1 cellular context compared by ENCODE assay signal in the genomic region with DNA sequence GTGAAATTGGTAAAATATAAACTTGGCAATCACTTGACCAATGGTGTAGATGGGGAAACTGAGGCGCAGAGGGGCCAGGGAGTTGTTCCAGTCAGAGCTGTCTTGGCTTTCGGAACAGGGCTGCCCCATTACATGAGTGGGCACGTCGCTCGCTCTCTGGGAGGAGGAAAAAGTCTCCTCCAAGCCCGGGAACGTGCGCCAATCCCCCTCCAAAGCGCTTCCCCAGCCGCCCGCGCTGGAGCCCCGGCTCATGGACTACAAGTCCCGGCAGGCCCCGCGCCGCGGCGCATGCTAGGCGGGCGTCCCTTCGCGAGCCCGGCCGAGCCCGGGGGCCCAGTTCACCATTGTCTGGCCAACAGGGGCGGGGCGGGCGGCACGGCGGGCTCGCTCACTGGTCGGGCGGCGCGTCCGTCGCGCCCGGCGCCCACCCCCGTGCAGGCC.
A peak's percentile ranks its signal among the peaks of the same experiment; 100 is the strongest.
TF ChIP-seq lines count a peak whose summit lies in the region.

No MANE protein-coding gene starts in this region.

TF ChIP-seq in K562, 482 proteins besides CTCF, POLR2A, EP300 and RAD21 (continued from another document and continues in another):
- TF ChIP-seq, protein P1, sequence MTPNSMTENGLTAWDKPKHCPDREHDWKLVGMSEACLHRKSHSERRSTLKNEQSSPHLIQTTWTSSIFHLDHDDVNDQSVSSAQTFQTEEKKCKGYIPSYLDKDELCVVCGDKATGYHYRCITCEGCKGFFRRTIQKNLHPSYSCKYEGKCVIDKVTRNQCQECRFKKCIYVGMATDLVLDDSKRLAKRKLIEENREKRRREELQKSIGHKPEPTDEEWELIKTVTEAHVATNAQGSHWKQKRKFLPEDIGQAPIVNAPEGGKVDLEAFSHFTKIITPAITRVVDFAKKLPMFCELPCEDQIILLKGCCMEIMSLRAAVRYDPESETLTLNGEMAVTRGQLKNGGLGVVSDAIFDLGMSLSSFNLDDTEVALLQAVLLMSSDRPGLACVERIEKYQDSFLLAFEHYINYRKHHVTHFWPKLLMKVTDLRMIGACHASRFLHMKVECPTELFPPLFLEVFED (CRISPR knock-in tag; conservative IDR thresholded peaks at IDR 0.05), result no peak
- TF ChIP-seq, protein P2, sequence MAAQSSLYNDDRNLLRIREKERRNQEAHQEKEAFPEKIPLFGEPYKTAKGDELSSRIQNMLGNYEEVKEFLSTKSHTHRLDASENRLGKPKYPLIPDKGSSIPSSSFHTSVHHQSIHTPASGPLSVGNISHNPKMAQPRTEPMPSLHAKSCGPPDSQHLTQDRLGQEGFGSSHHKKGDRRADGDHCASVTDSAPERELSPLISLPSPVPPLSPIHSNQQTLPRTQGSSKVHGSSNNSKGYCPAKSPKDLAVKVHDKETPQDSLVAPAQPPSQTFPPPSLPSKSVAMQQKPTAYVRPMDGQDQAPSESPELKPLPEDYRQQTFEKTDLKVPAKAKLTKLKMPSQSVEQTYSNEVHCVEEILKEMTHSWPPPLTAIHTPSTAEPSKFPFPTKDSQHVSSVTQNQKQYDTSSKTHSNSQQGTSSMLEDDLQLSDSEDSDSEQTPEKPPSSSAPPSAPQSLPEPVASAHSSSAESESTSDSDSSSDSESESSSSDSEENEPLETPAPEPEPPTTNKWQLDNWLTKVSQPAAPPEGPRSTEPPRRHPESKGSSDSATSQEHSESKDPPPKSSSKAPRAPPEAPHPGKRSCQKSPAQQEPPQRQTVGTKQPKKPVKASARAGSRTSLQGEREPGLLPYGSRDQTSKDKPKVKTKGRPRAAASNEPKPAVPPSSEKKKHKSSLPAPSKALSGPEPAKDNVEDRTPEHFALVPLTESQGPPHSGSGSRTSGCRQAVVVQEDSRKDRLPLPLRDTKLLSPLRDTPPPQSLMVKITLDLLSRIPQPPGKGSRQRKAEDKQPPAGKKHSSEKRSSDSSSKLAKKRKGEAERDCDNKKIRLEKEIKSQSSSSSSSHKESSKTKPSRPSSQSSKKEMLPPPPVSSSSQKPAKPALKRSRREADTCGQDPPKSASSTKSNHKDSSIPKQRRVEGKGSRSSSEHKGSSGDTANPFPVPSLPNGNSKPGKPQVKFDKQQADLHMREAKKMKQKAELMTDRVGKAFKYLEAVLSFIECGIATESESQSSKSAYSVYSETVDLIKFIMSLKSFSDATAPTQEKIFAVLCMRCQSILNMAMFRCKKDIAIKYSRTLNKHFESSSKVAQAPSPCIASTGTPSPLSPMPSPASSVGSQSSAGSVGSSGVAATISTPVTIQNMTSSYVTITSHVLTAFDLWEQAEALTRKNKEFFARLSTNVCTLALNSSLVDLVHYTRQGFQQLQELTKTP (IDR thresholded peaks at IDR 0.05; ENCODE audit: low read depth in 1 of 2, partially characterized antibody in 2 of 2), result peak in 1 of 2 experiments; percentile 79
- TF ChIP-seq FUS (optimal IDR thresholded peaks at IDR 0.05; ENCODE audit: low read depth, low read length) (no peak), NCOA4 (IDR thresholded peaks at IDR 0.05; ENCODE audit: partially characterized antibody) (no peak), MAFK (IDR thresholded peaks at IDR 0.05; ENCODE audit: low read length) (no peak), ILK (tag; IDR thresholded peaks at IDR 0.05; ENCODE audit: borderline replicate concordance, low read depth) (no peak), CCNT2 (IDR thresholded peaks at IDR 0.05; ENCODE audit: borderline replicate concordance, extremely low read depth, insufficient read length, low read depth, low read length) (peak; percentile 39), RAD51 (IDR thresholded peaks at IDR 0.05; ENCODE audit: borderline replicate concordance, low read depth) (no peak), PHF21A (IDR thresholded peaks at IDR 0.05; ENCODE audit: borderline replicate concordance, low read depth) (no peak), POLR2G (IDR thresholded peaks at IDR 0.05; ENCODE audit: low read depth, low read length) (peak; percentile 49), HDAC1 (IDR thresholded peaks at IDR 0.05) (no peak), CBFB (CRISPR knock-in tag; IDR thresholded peaks at IDR 0.05) (no peak), NFIC (IDR thresholded peaks at IDR 0.05) (no peak), NCOA2 (IDR thresholded peaks at IDR 0.05; ENCODE audit: partially characterized antibody in 2 of 2) (no peak), FOXA1 (IDR thresholded peaks at IDR 0.05; ENCODE audit: borderline replicate concordance) (no peak), TCF7L2 (IDR thresholded peaks at IDR 0.05; ENCODE audit: low read depth, low read length) (no peak), NR1H2 (CRISPR knock-in tag; IDR thresholded peaks at IDR 0.05) (no peak), PHF8 (IDR thresholded peaks at IDR 0.05; ENCODE audit: borderline replicate concordance, low read length) (no peak), GTF2F1 (IDR thresholded peaks at IDR 0.05; ENCODE audit: low read depth, low read length) (no peak), KLF16 (IDR thresholded peaks at IDR 0.05) (no peak), EP400 (IDR thresholded peaks at IDR 0.05) (no peak), TGIF2 (CRISPR knock-in tag; IDR thresholded peaks at IDR 0.05) (no peak), ZNF124 (CRISPR knock-in tag; IDR thresholded peaks at IDR 0.05) (no peak), ATF1 (CRISPR knock-in tag; IDR thresholded peaks at IDR 0.05) (no peak), ATF1 (tag; IDR thresholded peaks at IDR 0.05) (0 out of 2 replicates have a peak, but pooled peaks have one; percentile 13), BCOR (IDR thresholded peaks at IDR 0.05) (peak; percentile 60), POLR2H (tag; IDR thresholded peaks at IDR 0.05; ENCODE audit: low read depth) (no peak), MTA3 (IDR thresholded peaks at IDR 0.05; ENCODE audit: borderline replicate concordance) (no peak), HIVEP1 (CRISPR knock-in tag; IDR thresholded peaks at IDR 0.05) (no peak)
- TF ChIP-seq, protein P3, sequence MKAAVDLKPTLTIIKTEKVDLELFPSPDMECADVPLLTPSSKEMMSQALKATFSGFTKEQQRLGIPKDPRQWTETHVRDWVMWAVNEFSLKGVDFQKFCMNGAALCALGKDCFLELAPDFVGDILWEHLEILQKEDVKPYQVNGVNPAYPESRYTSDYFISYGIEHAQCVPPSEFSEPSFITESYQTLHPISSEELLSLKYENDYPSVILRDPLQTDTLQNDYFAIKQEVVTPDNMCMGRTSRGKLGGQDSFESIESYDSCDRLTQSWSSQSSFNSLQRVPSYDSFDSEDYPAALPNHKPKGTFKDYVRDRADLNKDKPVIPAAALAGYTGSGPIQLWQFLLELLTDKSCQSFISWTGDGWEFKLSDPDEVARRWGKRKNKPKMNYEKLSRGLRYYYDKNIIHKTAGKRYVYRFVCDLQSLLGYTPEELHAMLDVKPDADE (conservative IDR thresholded peaks at IDR 0.05; ENCODE audit: control insufficient read depth, low read depth, low read length), result peak; percentile 88
- TF ChIP-seq, protein P4, sequence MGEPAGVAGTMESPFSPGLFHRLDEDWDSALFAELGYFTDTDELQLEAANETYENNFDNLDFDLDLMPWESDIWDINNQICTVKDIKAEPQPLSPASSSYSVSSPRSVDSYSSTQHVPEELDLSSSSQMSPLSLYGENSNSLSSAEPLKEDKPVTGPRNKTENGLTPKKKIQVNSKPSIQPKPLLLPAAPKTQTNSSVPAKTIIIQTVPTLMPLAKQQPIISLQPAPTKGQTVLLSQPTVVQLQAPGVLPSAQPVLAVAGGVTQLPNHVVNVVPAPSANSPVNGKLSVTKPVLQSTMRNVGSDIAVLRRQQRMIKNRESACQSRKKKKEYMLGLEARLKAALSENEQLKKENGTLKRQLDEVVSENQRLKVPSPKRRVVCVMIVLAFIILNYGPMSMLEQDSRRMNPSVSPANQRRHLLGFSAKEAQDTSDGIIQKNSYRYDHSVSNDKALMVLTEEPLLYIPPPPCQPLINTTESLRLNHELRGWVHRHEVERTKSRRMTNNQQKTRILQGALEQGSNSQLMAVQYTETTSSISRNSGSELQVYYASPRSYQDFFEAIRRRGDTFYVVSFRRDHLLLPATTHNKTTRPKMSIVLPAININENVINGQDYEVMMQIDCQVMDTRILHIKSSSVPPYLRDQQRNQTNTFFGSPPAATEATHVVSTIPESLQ (CRISPR knock-in tag; IDR thresholded peaks at IDR 0.05), result no peak
- TF ChIP-seq, protein P5, sequence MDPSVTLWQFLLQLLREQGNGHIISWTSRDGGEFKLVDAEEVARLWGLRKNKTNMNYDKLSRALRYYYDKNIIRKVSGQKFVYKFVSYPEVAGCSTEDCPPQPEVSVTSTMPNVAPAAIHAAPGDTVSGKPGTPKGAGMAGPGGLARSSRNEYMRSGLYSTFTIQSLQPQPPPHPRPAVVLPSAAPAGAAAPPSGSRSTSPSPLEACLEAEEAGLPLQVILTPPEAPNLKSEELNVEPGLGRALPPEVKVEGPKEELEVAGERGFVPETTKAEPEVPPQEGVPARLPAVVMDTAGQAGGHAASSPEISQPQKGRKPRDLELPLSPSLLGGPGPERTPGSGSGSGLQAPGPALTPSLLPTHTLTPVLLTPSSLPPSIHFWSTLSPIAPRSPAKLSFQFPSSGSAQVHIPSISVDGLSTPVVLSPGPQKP (CRISPR knock-in tag; IDR thresholded peaks at IDR 0.05), result no peak
- TF ChIP-seq, protein P6, sequence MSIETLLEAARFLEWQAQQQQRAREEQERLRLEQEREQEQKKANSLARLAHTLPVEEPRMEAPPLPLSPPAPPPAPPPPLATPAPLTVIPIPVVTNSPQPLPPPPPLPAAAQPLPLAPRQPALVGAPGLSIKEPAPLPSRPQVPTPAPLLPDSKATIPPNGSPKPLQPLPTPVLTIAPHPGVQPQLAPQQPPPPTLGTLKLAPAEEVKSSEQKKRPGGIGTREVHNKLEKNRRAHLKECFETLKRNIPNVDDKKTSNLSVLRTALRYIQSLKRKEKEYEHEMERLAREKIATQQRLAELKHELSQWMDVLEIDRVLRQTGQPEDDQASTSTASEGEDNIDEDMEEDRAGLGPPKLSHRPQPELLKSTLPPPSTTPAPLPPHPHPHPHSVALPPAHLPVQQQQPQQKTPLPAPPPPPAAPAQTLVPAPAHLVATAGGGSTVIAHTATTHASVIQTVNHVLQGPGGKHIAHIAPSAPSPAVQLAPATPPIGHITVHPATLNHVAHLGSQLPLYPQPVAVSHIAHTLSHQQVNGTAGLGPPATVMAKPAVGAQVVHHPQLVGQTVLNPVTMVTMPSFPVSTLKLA (conservative IDR thresholded peaks at IDR 0.05), result peak in 1 of 2 experiments; percentile 56; a peak in 1 of 4 replicates
- TF ChIP-seq, protein P7, sequence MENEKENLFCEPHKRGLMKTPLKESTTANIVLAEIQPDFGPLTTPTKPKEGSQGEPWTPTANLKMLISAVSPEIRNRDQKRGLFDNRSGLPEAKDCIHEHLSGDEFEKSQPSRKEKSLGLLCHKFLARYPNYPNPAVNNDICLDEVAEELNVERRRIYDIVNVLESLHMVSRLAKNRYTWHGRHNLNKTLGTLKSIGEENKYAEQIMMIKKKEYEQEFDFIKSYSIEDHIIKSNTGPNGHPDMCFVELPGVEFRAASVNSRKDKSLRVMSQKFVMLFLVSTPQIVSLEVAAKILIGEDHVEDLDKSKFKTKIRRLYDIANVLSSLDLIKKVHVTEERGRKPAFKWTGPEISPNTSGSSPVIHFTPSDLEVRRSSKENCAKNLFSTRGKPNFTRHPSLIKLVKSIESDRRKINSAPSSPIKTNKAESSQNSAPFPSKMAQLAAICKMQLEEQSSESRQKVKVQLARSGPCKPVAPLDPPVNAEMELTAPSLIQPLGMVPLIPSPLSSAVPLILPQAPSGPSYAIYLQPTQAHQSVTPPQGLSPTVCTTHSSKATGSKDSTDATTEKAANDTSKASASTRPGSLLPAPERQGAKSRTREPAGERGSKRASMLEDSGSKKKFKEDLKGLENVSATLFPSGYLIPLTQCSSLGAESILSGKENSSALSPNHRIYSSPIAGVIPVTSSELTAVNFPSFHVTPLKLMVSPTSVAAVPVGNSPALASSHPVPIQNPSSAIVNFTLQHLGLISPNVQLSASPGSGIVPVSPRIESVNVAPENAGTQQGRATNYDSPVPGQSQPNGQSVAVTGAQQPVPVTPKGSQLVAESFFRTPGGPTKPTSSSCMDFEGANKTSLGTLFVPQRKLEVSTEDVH (IDR thresholded peaks at IDR 0.05; ENCODE audit: low read depth, partially characterized antibody), result no peak
- TF ChIP-seq, protein P8, sequence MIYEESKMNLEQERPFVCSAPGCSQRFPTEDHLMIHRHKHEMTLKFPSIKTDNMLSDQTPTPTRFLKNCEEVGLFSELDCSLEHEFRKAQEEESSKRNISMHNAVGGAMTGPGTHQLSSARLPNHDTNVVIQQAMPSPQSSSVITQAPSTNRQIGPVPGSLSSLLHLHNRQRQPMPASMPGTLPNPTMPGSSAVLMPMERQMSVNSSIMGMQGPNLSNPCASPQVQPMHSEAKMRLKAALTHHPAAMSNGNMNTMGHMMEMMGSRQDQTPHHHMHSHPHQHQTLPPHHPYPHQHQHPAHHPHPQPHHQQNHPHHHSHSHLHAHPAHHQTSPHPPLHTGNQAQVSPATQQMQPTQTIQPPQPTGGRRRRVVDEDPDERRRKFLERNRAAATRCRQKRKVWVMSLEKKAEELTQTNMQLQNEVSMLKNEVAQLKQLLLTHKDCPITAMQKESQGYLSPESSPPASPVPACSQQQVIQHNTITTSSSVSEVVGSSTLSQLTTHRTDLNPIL (CRISPR knock-in tag; IDR thresholded peaks at IDR 0.05), result no peak
- TF ChIP-seq, protein P9, sequence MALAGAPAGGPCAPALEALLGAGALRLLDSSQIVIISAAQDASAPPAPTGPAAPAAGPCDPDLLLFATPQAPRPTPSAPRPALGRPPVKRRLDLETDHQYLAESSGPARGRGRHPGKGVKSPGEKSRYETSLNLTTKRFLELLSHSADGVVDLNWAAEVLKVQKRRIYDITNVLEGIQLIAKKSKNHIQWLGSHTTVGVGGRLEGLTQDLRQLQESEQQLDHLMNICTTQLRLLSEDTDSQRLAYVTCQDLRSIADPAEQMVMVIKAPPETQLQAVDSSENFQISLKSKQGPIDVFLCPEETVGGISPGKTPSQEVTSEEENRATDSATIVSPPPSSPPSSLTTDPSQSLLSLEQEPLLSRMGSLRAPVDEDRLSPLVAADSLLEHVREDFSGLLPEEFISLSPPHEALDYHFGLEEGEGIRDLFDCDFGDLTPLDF (CRISPR knock-in tag; IDR thresholded peaks at IDR 0.05), result no peak
- TF ChIP-seq, protein P10, sequence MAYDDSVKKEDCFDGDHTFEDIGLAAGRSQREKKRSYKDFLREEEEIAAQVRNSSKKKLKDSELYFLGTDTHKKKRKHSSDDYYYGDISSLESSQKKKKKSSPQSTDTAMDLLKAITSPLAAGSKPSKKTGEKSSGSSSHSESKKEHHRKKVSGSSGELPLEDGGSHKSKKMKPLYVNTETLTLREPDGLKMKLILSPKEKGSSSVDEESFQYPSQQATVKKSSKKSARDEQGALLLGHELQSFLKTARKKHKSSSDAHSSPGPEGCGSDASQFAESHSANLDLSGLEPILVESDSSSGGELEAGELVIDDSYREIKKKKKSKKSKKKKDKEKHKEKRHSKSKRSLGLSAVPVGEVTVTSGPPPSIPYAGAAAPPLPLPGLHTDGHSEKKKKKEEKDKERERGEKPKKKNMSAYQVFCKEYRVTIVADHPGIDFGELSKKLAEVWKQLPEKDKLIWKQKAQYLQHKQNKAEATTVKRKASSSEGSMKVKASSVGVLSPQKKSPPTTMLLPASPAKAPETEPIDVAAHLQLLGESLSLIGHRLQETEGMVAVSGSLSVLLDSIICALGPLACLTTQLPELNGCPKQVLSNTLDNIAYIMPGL (CRISPR knock-in tag; IDR thresholded peaks at IDR 0.05), result no peak
